In genomic region chr4:2290488-2290887, GRCh38 we compare ENCODE assay signal across 15 cellular contexts. TPM values are rescaled to one million over a fixed set of nuclear protein-coding genes. Genes with fewer than 3 reads are reported as not detected.
DNase-seq lines count a peak whose midpoint lies in the region; ATAC-seq, FAIRE-seq and TF ChIP-seq lines count a peak whose summit lies in the region.
"Had no signal": no experiment of that assay in that cellular context is flagged by ENCODE, and none has a peak within 500 bp of the region (broad histone marks: within the 10 kb centered on the region; RNA-seq: fewer than 3 reads in every experiment).

No MANE protein-coding gene starts in this region.

- H3K27ac Mint-ChIP-seq in activated CD4-positive, alpha-beta T cell treated with anti-CD3 and anti-CD28 coated beads, Interleukin-2, amount 10 ng/mL, durations not matched to agents 24 days and 14 days, result no peak overlapping the region

- in situ Hi-C loops in K562 (cut with MboI), result no loop called here

- H3K27me3 ChIP-seq in H7 (ENCODE audit: control insufficient read depth, insufficient read depth, low read length) (no peaks in the 10 kb centered on the region), K562 (ENCODE audit: control insufficient read depth in 2 of 2, insufficient read depth in 2 of 2, low read length in 2 of 2) (no peaks in the 10 kb centered on the region)
- H3K27me3 ChIP-seq: breast epithelium, vagina had no signal

- H3K4me3 ChIP-seq in H7 (ENCODE audit: insufficient read depth, low read depth, low read length), result no peak overlapping the region
- H3K4me3 ChIP-seq in K562, result no peak overlapping the region
- H3K4me3 ChIP-seq: breast epithelium, vagina had no signal

- H3K36me3 ChIP-seq in H7 (replicated peaks; ENCODE audit: control insufficient read depth, insufficient read depth, low read length) (no peaks in the 10 kb centered on the region), K562 (ENCODE audit: control insufficient read depth, insufficient read depth, low read length) (no peaks in the 10 kb centered on the region)
- H3K36me3 ChIP-seq: breast epithelium, neutrophil, vagina had no signal

- TF ChIP-seq CTCF in K562 (IDR thresholded peaks at IDR 0.05 in 2 of 3, conservative IDR thresholded peaks at IDR 0.05 in 1 of 3; ENCODE audit: insufficient read depth in 2 of 3, low read depth in 1 of 3, low read length in 3 of 3), result no peak

- ATAC-seq in K562 (peak; percentile 23; the same call in 1 of the 3 replicates), HG02678 (IDR thresholded peaks at IDR 0.05; ENCODE audit: unreplicated experiment) (no peak), GM21381 (IDR thresholded peaks at IDR 0.05; ENCODE audit: unreplicated experiment) (no peak)

- CTCF ChIA-PET in K562 (lab: Yijun Ruan, JAX; ENCODE audit: low intra/inter-chr PET ratio), result no interaction called here

- intact Hi-C loops in activated CD4-positive, alpha-beta T cell treated with anti-CD3 and anti-CD28 coated beads, Interleukin-2, amount 10 ng/mL, durations not matched to agents 24 days and 14 days (cut with micrococcal nuclease), result no loop called here
- intact Hi-C loops in K562 (cut with micrococcal nuclease), result no loop called here
- intact Hi-C loops in posterior vena cava (cut with DNase I), result no loop called here

- H3K9me3 ChIP-seq in K562 (replicated peaks; ENCODE audit: control insufficient read depth, insufficient read depth, low read depth, low read length), result no peaks in the 10 kb centered on the region
- H3K9me3 ChIP-seq: breast epithelium, neutrophil, vagina had no signal

- DNase-seq in activated CD4-positive, alpha-beta T cell treated with anti-CD3 and anti-CD28 coated beads, Interleukin-2, amount 10 ng/mL, durations not matched to agents 24 days and 14 days, result no peak
- no peak for DNase-seq in activated CD4-positive, alpha-beta T cell treated with anti-CD3 and anti-CD28 coated beads, Interleukin-2, amount 50 U/mL, for 4 hours
- peak; percentile 29 for DNase-seq in H7
- DNase-seq in K562 (ENCODE audit: extremely low read depth in 1 of 4, low spot score in 3 of 4), result no peak
- peak; percentile 75 for DNase-seq in posterior vena cava (ENCODE audit: low spot score)
- DNase-seq in NCI-H510A (lab: John Stamatoyannopoulos, UW), result no peak
- DNase-seq: ACHN, NCI-H1436 treated with DMSO at 0.1 percent for 48 hours, NCI-H69 had no signal

- H3K9ac ChIP-seq in K562 (ENCODE audit: insufficient read depth in 1 of 2, low read depth in 2 of 2, low read length in 2 of 2), result peak overlapping the region in 1 of 2 experiments; percentile 24; a peak in 1 of 4 replicates

- no peaks in the 10 kb centered on the region for H3K36me3 Mint-ChIP-seq in activated CD4-positive, alpha-beta T cell treated with anti-CD3 and anti-CD28 coated beads, Interleukin-2, amount 10 ng/mL, durations not matched to agents 24 days and 14 days (ENCODE audit: low read depth)

- no peak for TF ChIP-seq POLR2A in K562 (conservative IDR thresholded peaks at IDR 0.05)

- BruUV-seq in K562 (replicated peaks; lab: Mats Ljungman, UMichigan), result no TSS peak

- peaks cover 9% of the 10 kb centered on the region for H3K4me1 Mint-ChIP-seq in activated CD4-positive, alpha-beta T cell treated with anti-CD3 and anti-CD28 coated beads, Interleukin-2, amount 10 ng/mL, durations not matched to agents 24 days and 14 days

- POLR2A ChIA-PET in K562 (lab: Yijun Ruan, JAX), result interaction anchor here (0.7 to 1.5 kb wide), 4 partner anchors 9 to 22 kb away, joined by 3 to 5 read pairs (median 4); no protein-coding TSS in a partner anchor

- WGBS in K562 (ENCODE audit: insufficient coverage, low coverage, missing lambda C conversion rate), result 68% methylated on average over 8 of the region's 9 CpGs

- H3K9me3 Mint-ChIP-seq in activated CD4-positive, alpha-beta T cell treated with anti-CD3 and anti-CD28 coated beads, Interleukin-2, amount 10 ng/mL, durations not matched to agents 24 days and 14 days, result no peaks in the 10 kb centered on the region

- H3K79me2 ChIP-seq in K562 (ENCODE audit: control insufficient read depth, insufficient read depth, low read length), result no peaks in the 10 kb centered on the region

- H3K4me3 Mint-ChIP-seq in activated CD4-positive, alpha-beta T cell treated with anti-CD3 and anti-CD28 coated beads, Interleukin-2, amount 10 ng/mL, durations not matched to agents 24 days and 14 days, result peak overlapping the region; percentile 75

- H3K4me1 ChIP-seq in K562 (replicated peaks in 1 of 2; ENCODE audit: control insufficient read depth in 2 of 2, insufficient read depth in 2 of 2, low read length in 2 of 2), result peaks cover 0 to 44% of the 10 kb centered on the region in 2 experiments; a peak in 2 of 5 replicates
- H3K4me1 ChIP-seq: breast epithelium had no signal

- no peaks in the 10 kb centered on the region for H4K20me1 ChIP-seq in K562 (replicated peaks; ENCODE audit: control insufficient read depth, insufficient read depth, low read length)

- peaks cover 11% of the 10 kb centered on the region for H3K27me3 Mint-ChIP-seq in activated CD4-positive, alpha-beta T cell treated with anti-CD3 and anti-CD28 coated beads, Interleukin-2, amount 10 ng/mL, durations not matched to agents 24 days and 14 days

- H3K9me1 ChIP-seq in K562 (ENCODE audit: control insufficient read depth, insufficient read depth, low read length), result peaks cover 2% of the 10 kb centered on the region

- no peak for TF ChIP-seq EP300 in K562 (IDR thresholded peaks at IDR 0.05; ENCODE audit: low read length)

- H3K27ac ChIP-seq in K562 (ENCODE audit: extremely low read depth, low read depth, low read length), result no peak overlapping the region
- H3K27ac ChIP-seq: breast epithelium, neutrophil, vagina had no signal

- H2AFZ ChIP-seq in K562 (ENCODE audit: low read depth, low read length), result no peak overlapping the region

- TF ChIP-seq RAD21 in K562 (CRISPR knock-in tag; conservative IDR thresholded peaks at IDR 0.05 in 1 of 2, IDR thresholded peaks at IDR 0.05 in 1 of 2), result no peak

- FAIRE-seq in K562 (lab: Jason Lieb, UNC), result no peak
- FAIRE-seq: endothelial cell of umbilical vein had no signal

- H3K4me2 ChIP-seq in K562 (ENCODE audit: insufficient read depth, low read length), result no peak overlapping the region

RNA-seq across cellular contexts. Expression of gene MXD4, which starts 28.6 kb away (rescaled TPM):
- 4.9 and 5.2 TPM in 2 replicates for total RNA-seq in activated CD4-positive, alpha-beta T cell treated with anti-CD3 and anti-CD28 coated beads, Interleukin-2, amount 10 ng/mL, durations not matched to agents 24 days and 14 days
- 13.4 and 22.3 TPM in 2 replicates for total RNA-seq in H7 (2014; rRNA removed; shearing (Covaris generic))
- 28.6 and 67.2 TPM in 2 replicates for total RNA-seq in K562 (2011; cell fraction: chromatin; rRNA removed; ENCODE audit: low replicate concordance)
- 27.8 and 29.2 TPM in 2 replicates for total RNA-seq in K562 (2011; cell fraction: nucleolus; rRNA removed)
- 20.9 and 26.7 TPM in 2 replicates for total RNA-seq in K562 (2011; cell fraction: nucleoplasm; rRNA removed)
- total RNA-seq in K562 (2014; rRNA removed) (8.8 and 11.2 TPM in 2 replicates), K562 (2014; rRNA removed; fragmentation: Illumina TruSeq; extraction: Trizol) (1.3 and 1.7 TPM in 2 replicates), K562 (2015; rRNA removed; fragmentation: Illumina TruSeq; extraction: Trizol) (5.9 and 6.1 TPM in 2 replicates), K562 (2021) (13.5 and 14.0 TPM in 2 replicates), posterior vena cava (10 to 100 TPM; 43.6 to 43.7 TPM)
- polyA plus RNA-seq in K562 (2011; rRNA removed) (9.1 and 14.4 TPM in 2 replicates), K562 (2014; fragmentation: Illumina TruSeq; extraction: Trizol) (4.4 and 7.0 TPM in 2 replicates), K562 (2014; fragmentation: Nextera tagmentation; extraction: Ambion mirVana) (under 1 TPM; 0.06 to 0.29 TPM), K562 (2014; rRNA removed) (8.9 and 10.2 TPM in 2 replicates)
- 10.3 and 17.4 TPM in 2 replicates for polyA plus RNA-seq in K562 (2011; cell fraction: cytosol; rRNA removed)
- 49.5 and 56.9 TPM in 2 replicates for polyA plus RNA-seq in K562 (2011; cell fraction: nucleus; rRNA removed)
- 9.3 and 17.8 TPM in 2 replicates for polyA plus RNA-seq in K562 (2012)
- polyA minus RNA-seq in K562 (2011; rRNA and poly(A)+ RNA removed), result 3.4 and 3.6 TPM in 2 replicates
- 4.6 and 8.3 TPM in 2 replicates for polyA minus RNA-seq in K562 (2011; cell fraction: cytosol; rRNA and poly(A)+ RNA removed)
- polyA minus RNA-seq in K562 (2011; cell fraction: nucleus; rRNA and poly(A)+ RNA removed), result 13.1 and 22.0 TPM in 2 replicates

RNA-seq across cellular contexts. Expression of gene HAUS3, which starts 48.6 kb away (rescaled TPM):
- 19.3 and 19.4 TPM in 2 replicates for total RNA-seq in activated CD4-positive, alpha-beta T cell treated with anti-CD3 and anti-CD28 coated beads, Interleukin-2, amount 10 ng/mL, durations not matched to agents 24 days and 14 days
- 8.5 and 16.4 TPM in 2 replicates for total RNA-seq in H7 (2014; rRNA removed; shearing (Covaris generic))
- total RNA-seq in K562 (2011; cell fraction: chromatin; rRNA removed; ENCODE audit: low replicate concordance), result 10.9 and 54.8 TPM in 2 replicates
- total RNA-seq in K562 (2011; cell fraction: nucleolus; rRNA removed), result 8.7 and 12.0 TPM in 2 replicates
- total RNA-seq in K562 (2011; cell fraction: nucleoplasm; rRNA removed), result 17.7 and 23.4 TPM in 2 replicates
- total RNA-seq in K562 (2014; rRNA removed), result 14.9 and 15.8 TPM in 2 replicates
- total RNA-seq in K562 (2014; rRNA removed; fragmentation: Illumina TruSeq; extraction: Trizol), result 25.7 and 29.2 TPM in 2 replicates
- 20.1 and 22.3 TPM in 2 replicates for total RNA-seq in K562 (2015; rRNA removed; fragmentation: Illumina TruSeq; extraction: Trizol)
- total RNA-seq in K562 (2021), result 19.8 and 20.0 TPM in 2 replicates
- 15.3 and 21.5 TPM in 2 replicates for polyA plus RNA-seq in K562 (2011; rRNA removed)
- polyA plus RNA-seq in K562 (2011; cell fraction: cytosol; rRNA removed), result 6.7 and 9.4 TPM in 2 replicates
- polyA plus RNA-seq in K562 (2011; cell fraction: nucleus; rRNA removed), result 15.3 and 17.4 TPM in 2 replicates
- polyA plus RNA-seq in K562 (2012), result 15.3 and 16.2 TPM in 2 replicates
- polyA plus RNA-seq in K562 (2014; fragmentation: Illumina TruSeq; extraction: Trizol), result 18.7 and 22.3 TPM in 2 replicates
- 1 to 10 TPM; 8.9 to 9.6 TPM for polyA plus RNA-seq in K562 (2014; fragmentation: Nextera tagmentation; extraction: Ambion mirVana)
- 22.8 and 25.0 TPM in 2 replicates for polyA plus RNA-seq in K562 (2014; rRNA removed)
- polyA minus RNA-seq in K562 (2011; rRNA and poly(A)+ RNA removed), result 12.1 and 15.7 TPM in 2 replicates
- 5.9 and 8.2 TPM in 2 replicates for polyA minus RNA-seq in K562 (2011; cell fraction: cytosol; rRNA and poly(A)+ RNA removed)
- polyA minus RNA-seq in K562 (2011; cell fraction: nucleus; rRNA and poly(A)+ RNA removed), result 8.5 and 14.3 TPM in 2 replicates
- total RNA-seq in posterior vena cava, result 10 to 100 TPM in 1 of 2 donors, 1 to 10 TPM in 1; 9.6 to 11.8 TPM

RNA-seq across cellular contexts. Expression of gene POLN, which starts 48.6 kb away (rescaled TPM):
- 1.9 and 2.3 TPM in 2 replicates for total RNA-seq in activated CD4-positive, alpha-beta T cell treated with anti-CD3 and anti-CD28 coated beads, Interleukin-2, amount 10 ng/mL, durations not matched to agents 24 days and 14 days
- total RNA-seq in H7 (2014; rRNA removed; shearing (Covaris generic)), result 0.96 and 2.4 TPM in 2 replicates
- 3.2 and 4.6 TPM in 2 replicates for total RNA-seq in K562 (2011; cell fraction: chromatin; rRNA removed; ENCODE audit: low replicate concordance)
- total RNA-seq in K562 (2011; cell fraction: nucleolus; rRNA removed), result 0.33 and 0.39 TPM in 2 replicates
- 0.37 and 1.5 TPM in 2 replicates for total RNA-seq in K562 (2011; cell fraction: nucleoplasm; rRNA removed)
- total RNA-seq in K562 (2014; rRNA removed) (0.09 and 0.16 TPM in 2 replicates), K562 (2014; rRNA removed; fragmentation: Illumina TruSeq; extraction: Trizol) (0.47 and 0.70 TPM in 2 replicates), K562 (2015; rRNA removed; fragmentation: Illumina TruSeq; extraction: Trizol) (0.72 and 0.91 TPM in 2 replicates), K562 (2021) (0.45 and 0.58 TPM in 2 replicates), posterior vena cava (1 to 10 TPM; 2.0 to 3.5 TPM)
- polyA plus RNA-seq in K562 (2011; rRNA removed) (0.54 and 0.70 TPM in 2 replicates), K562 (2014; fragmentation: Illumina TruSeq; extraction: Trizol) (0.15 and 0.33 TPM in 2 replicates), K562 (2014; fragmentation: Nextera tagmentation; extraction: Ambion mirVana) (under 1 TPM; 0.08 to 0.25 TPM), K562 (2014; rRNA removed) (0.32 and 0.46 TPM in 2 replicates)
- 0.12 and 0.25 TPM in 2 replicates for polyA plus RNA-seq in K562 (2011; cell fraction: cytosol; rRNA removed)
- 0.40 and 1.5 TPM in 2 replicates for polyA plus RNA-seq in K562 (2011; cell fraction: nucleus; rRNA removed)
- polyA plus RNA-seq in K562 (2012), result 0.33 and 1.5 TPM in 2 replicates
- polyA minus RNA-seq in K562 (2011; rRNA and poly(A)+ RNA removed), result 1.2 and 2.1 TPM in 2 replicates
- 0.73 TPM in 1 of 2 replicates, not detected in the other for polyA minus RNA-seq in K562 (2011; cell fraction: cytosol; rRNA and poly(A)+ RNA removed)
- 0.40 and 0.56 TPM in 2 replicates for polyA minus RNA-seq in K562 (2011; cell fraction: nucleus; rRNA and poly(A)+ RNA removed)

Comparison
In these comparisons a context has a peak if more than half of its experiments do, and no peak if none do; other contexts are left out.
1. DNase-seq: peak in H7 (single experiment) and posterior vena cava (single experiment); none in activated CD4-positive, alpha-beta T cell treated with anti-CD3 and anti-CD28 coated beads, Interleukin-2, amount 10 ng/mL, durations not matched to agents 24 days and 14 days (single experiment), activated CD4-positive, alpha-beta T cell treated with anti-CD3 and anti-CD28 coated beads, Interleukin-2, amount 50 U/mL, for 4 hours (0 of 2), K562 (0 of 4) and NCI-H510A (single experiment).